In genomic region chr1:54500030-54500389, GRCh38 we compare ENCODE assay signal across 9 cellular contexts. TPM values are rescaled to one million over a fixed set of nuclear protein-coding genes. Genes with fewer than 3 reads are reported as not detected.
DNase-seq lines count a peak whose midpoint lies in the region; ATAC-seq and TF ChIP-seq lines count a peak whose summit lies in the region.
"Had no signal": no experiment of that assay in that cellular context is flagged by ENCODE, and none has a peak within 500 bp of the region (broad histone marks: within the 10 kb centered on the region; RNA-seq: fewer than 3 reads in every experiment).

No MANE protein-coding gene starts in this region.

- H3K9me3 ChIP-seq in DND-41 (ENCODE audit: insufficient read depth, low read length, severe bottlenecking) (no peaks in the 10 kb centered on the region), endodermal cell (ENCODE audit: control insufficient read depth, low read length) (no peaks in the 10 kb centered on the region), neuronal stem cell (replicated peaks in 1 of 2; ENCODE audit: control insufficient read depth in 2 of 2, insufficient read depth in 1 of 2, low read depth in 1 of 2, low read length in 2 of 2) (no peaks in the 10 kb centered on the region)

- H3K4me3 ChIP-seq in DND-41 (ENCODE audit: low read depth in 1 of 2, low read length in 2 of 2) (peak overlapping the region in 1 of 2 experiments; percentile 48; a peak in 2 of 4 replicates), endodermal cell (ENCODE audit: low read length) (peak overlapping the region; percentile 53), neuronal stem cell (ENCODE audit: low read length in 2 of 2) (peak overlapping the region in 1 of 2 donors; percentile 72), foreskin fibroblast (ENCODE audit: low read depth in 1 of 2, low read length in 2 of 2) (peak overlapping the region in 1 of 2 donors; percentile 35)

- H3K27ac Mint-ChIP-seq in endodermal cell: no peak overlapping the region

- peak overlapping the region; percentile 97 for H4K8ac ChIP-seq in neuronal stem cell (ENCODE audit: low read depth, low read length)

- H3K9me3 Mint-ChIP-seq in endodermal cell: no peaks in the 10 kb centered on the region

- H3K4me1 ChIP-seq in DND-41 (ENCODE audit: insufficient read depth, low read length) (peaks cover 21% of the 10 kb centered on the region), endodermal cell (ENCODE audit: control insufficient read depth, insufficient read depth, low read length) (peaks cover 4% of the 10 kb centered on the region), neuronal stem cell (ENCODE audit: control insufficient read depth in 2 of 2, insufficient read depth in 1 of 2, low read depth in 1 of 2, low read length in 2 of 2) (peaks cover 9 to 13% of the 10 kb centered on the region in 2 donors)

- H2AK5ac ChIP-seq in neuronal stem cell (ENCODE audit: low read depth, low read length): no peak overlapping the region

- H2BK120ac ChIP-seq in neuronal stem cell (ENCODE audit: low read depth, low read length): peak overlapping the region; percentile 69

- H3K27ac ChIP-seq in DND-41 (ENCODE audit: low read length) (no peak overlapping the region), endodermal cell (ENCODE audit: low read depth, low read length) (no peak overlapping the region), neuronal stem cell (replicated peaks; ENCODE audit: low read length) (no peak overlapping the region)
- H3K27ac ChIP-seq: RWPE1 had no signal

- no peak overlapping the region for H3K23ac ChIP-seq in neuronal stem cell (ENCODE audit: low read depth, low read length, poor library complexity)

- peak overlapping the region; percentile 51 for H3K4me3 Mint-ChIP-seq in endodermal cell

- TF ChIP-seq CTCF in DND-41 (IDR thresholded peaks at IDR 0.05; ENCODE audit: borderline replicate concordance, extremely low read depth, low read length, poor library complexity, severe bottlenecking) (no peak), endodermal cell (conservative IDR thresholded peaks at IDR 0.05) (no peak), foreskin fibroblast (IDR thresholded peaks at IDR 0.05; ENCODE audit: low read depth, low read length) (no peak)

- H3K36me3 ChIP-seq in DND-41 (ENCODE audit: insufficient read depth, low read length) (no peaks in the 10 kb centered on the region), endodermal cell (ENCODE audit: control insufficient read depth, insufficient read depth, low read length) (no peaks in the 10 kb centered on the region), neuronal stem cell (replicated peaks in 1 of 2; ENCODE audit: control insufficient read depth in 2 of 2, insufficient read depth in 2 of 2, low read length in 2 of 2) (no peaks in the 10 kb centered on the region)

- no peaks in the 10 kb centered on the region for H4K20me1 ChIP-seq in DND-41 (ENCODE audit: insufficient read depth, low read length)

- H3K18ac ChIP-seq in neuronal stem cell (ENCODE audit: low read length): peak overlapping the region; percentile 86

- H3K4ac ChIP-seq in neuronal stem cell (ENCODE audit: low read length): no peak overlapping the region

- H3K27me3 Mint-ChIP-seq in endodermal cell (ENCODE audit: insufficient read depth): no peaks in the 10 kb centered on the region

- peaks cover 25% of the 10 kb centered on the region for H3K4me1 Mint-ChIP-seq in endodermal cell

- no peaks in the 10 kb centered on the region for H3K79me1 ChIP-seq in neuronal stem cell (ENCODE audit: low read depth, low read length)

- H2BK15ac ChIP-seq in neuronal stem cell (ENCODE audit: low read length): peak overlapping the region; percentile 79

- in situ Hi-C loops in ACHN (cut with HindIII; ENCODE audit: low pct_ligation_motif_present, low pct_unique_long_range_greater_than_20kb, low sequenced_read_pairs): no loop called here

- no peak overlapping the region for H3K14ac ChIP-seq in neuronal stem cell (ENCODE audit: low read length)

- H2BK12ac ChIP-seq in neuronal stem cell (ENCODE audit: low read length): no peak overlapping the region

- ATAC-seq in DND-41 (ENCODE audit: insufficient read depth, low read depth) (no peak), HG03135 (IDR thresholded peaks at IDR 0.05; ENCODE audit: unreplicated experiment) (no peak)

- DNase-seq in DND-41 (no peak), NCI-H2171 (lab: John Stamatoyannopoulos, UW) (peak; percentile 47), endodermal cell (peak; percentile 62), neuronal stem cell (ENCODE audit: low spot score) (no peak), foreskin fibroblast (no peak), ACHN (no peak), epidermal melanocyte (ENCODE audit: insufficient read length, low spot score) (no peak)

- no peaks in the 10 kb centered on the region for H3K36me3 Mint-ChIP-seq in endodermal cell (ENCODE audit: low read depth)

- H2AFZ ChIP-seq in DND-41 (ENCODE audit: low read depth, low read length) (peak overlapping the region; percentile 59), neuronal stem cell (ENCODE audit: low read length) (peak overlapping the region; percentile 92)

- no peak overlapping the region for H2BK5ac ChIP-seq in neuronal stem cell (ENCODE audit: low read length)

- H3K9ac ChIP-seq in DND-41 (ENCODE audit: low read depth, low read length) (peak overlapping the region; percentile 38; the same call in 1 of the 2 replicates), endodermal cell (ENCODE audit: extremely low read depth, low read length, poor library complexity, severe bottlenecking) (no peak overlapping the region), neuronal stem cell (ENCODE audit: low read depth, low read length, poor library complexity) (peak overlapping the region; percentile 68)

- no peak overlapping the region for H4K91ac ChIP-seq in neuronal stem cell (ENCODE audit: low read depth, low read length, poor library complexity)

- H3K79me2 ChIP-seq in DND-41 (ENCODE audit: insufficient read depth, low read length): no peaks in the 10 kb centered on the region

- H3K27me3 ChIP-seq in DND-41 (ENCODE audit: insufficient read depth, low read length, poor library complexity): peaks cover 46% of the 10 kb centered on the region
- H3K27me3 ChIP-seq in endodermal cell (ENCODE audit: control insufficient read depth, insufficient read depth, low read length, poor library complexity, severe bottlenecking): peaks cover 4% of the 10 kb centered on the region
- H3K27me3 ChIP-seq in neuronal stem cell (ENCODE audit: control insufficient read depth in 3 of 3, insufficient read depth in 3 of 3, low read depth in 1 of 3, low read length in 3 of 3): peaks cover 0 to 34% (median 13%) of the 10 kb centered on the region in 3 experiments

- H3K4me2 ChIP-seq in DND-41 (ENCODE audit: insufficient read depth, low read length) (peak overlapping the region; percentile 78), neuronal stem cell (ENCODE audit: insufficient read depth, low read length, poor library complexity, severe bottlenecking) (peak overlapping the region; percentile 68)

- WGBS in endodermal cell (ENCODE audit: insufficient coverage in 1 of 2, insufficient read length in 1 of 2), 2 experiments: 66 to 70% methylated on average over 7 to 12 of the region's 12 CpGs
- WGBS in neuronal stem cell (ENCODE audit: extremely low coverage in 2 of 2, insufficient read length in 2 of 2, insufficient replicate concordance in 1 of 2), 2 donors: no CpG with 5 or more reads among the region's 12 CpGs

RNA-seq across cellular contexts. Expression of gene ACOT11, which starts 48.0 kb away (rescaled TPM):
- 1 to 10 TPM; 5.6 to 6.0 TPM for total RNA-seq in endodermal cell
- 1.5 TPM for polyA plus RNA-seq in endodermal cell (2013, experiment 1 of 2)
- 1.2 TPM for polyA plus RNA-seq in endodermal cell (2013, experiment 2 of 2)
- polyA plus RNA-seq in neuronal stem cell (2013, experiment 1 of 2): 0.82 TPM
- polyA plus RNA-seq in neuronal stem cell (2013, experiment 2 of 2): 0.90 TPM

Comparison
In these comparisons a context has a peak if more than half of its experiments do, and no peak if none do; other contexts are left out.
1. DNase-seq: peak in NCI-H2171 (single experiment) and endodermal cell (single experiment); none in DND-41 (single experiment), neuronal stem cell (single experiment), foreskin fibroblast (0 of 2), ACHN (single experiment) and epidermal melanocyte (single experiment).